Comparison of ENCODE assay signal across 15 cellular contexts in the genomic region with DNA sequence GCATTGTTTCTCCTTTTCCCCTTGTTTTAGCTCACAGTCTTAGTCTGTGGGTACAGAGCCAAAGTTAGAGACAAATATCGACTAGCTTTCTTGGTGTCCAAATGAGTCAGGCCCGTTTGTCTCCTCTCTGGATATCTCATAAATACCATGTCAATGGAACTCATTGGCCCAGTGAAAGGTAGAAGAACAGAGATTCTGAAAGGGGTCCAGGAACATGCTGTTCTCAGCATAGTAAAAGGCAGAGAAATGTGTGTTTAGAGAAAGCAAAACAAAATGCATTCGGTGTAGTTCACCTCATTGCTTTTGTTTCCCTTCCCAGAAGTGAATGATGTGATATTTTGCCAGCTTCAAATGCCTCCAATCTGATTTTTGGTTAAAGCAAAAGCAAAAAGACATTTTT.
"Had no signal": no experiment of that assay in that cellular context is flagged by ENCODE, and none has a peak within 500 bp of the region (broad histone marks: within the 10 kb centered on the region; RNA-seq: fewer than 3 reads in every experiment).

No MANE protein-coding gene starts in this region.

- DNase-seq: activated T-cell treated with anti-CD3 and anti-CD28 coated beads, Interleukin-2, amount 50 U/mL, for 24 hours; aorta; brain microvascular endothelial cell; effector memory CD4-positive, alpha-beta T cell; kidney; ovary; right cardiac atrium; stimulated activated CD4-positive, alpha-beta T cell treated with anti-CD3 and anti-CD28 coated beads, Interleukin-2, amount 100 ng/mL, for 48 hours; stimulated activated naive CD4-positive, alpha-beta T cell; T-helper 9 cell; thyroid gland; upper lobe of right lung had no signal

- H3K36me3 ChIP-seq: brain microvascular endothelial cell, ovary, thyroid gland, upper lobe of right lung had no signal

- H3K4me1 ChIP-seq: thyroid gland, upper lobe of right lung had no signal

- H3K4me2 ChIP-seq: smooth muscle cell had no signal

- FAIRE-seq: colon, kidney had no signal

- H3K27me3 ChIP-seq: brain microvascular endothelial cell, ovary, thyroid gland, upper lobe of right lung had no signal

- H3K9me3 ChIP-seq: ovary, thyroid gland, upper lobe of right lung had no signal

- H3K4me3 ChIP-seq: lung, ovary, smooth muscle cell, thyroid gland, upper lobe of right lung had no signal

- H3K27ac ChIP-seq: brain microvascular endothelial cell, ovary, thyroid gland, upper lobe of right lung had no signal
